ENCODE assay signal across 1 cellular context in genomic region chr1:151281969-151282882, GRCh38.
TF ChIP-seq lines count a peak whose summit lies in the region.

Gene ZNF687, plus strand, starts transcription at chr1:151282299. Its CDS starts 3,993 bp downstream, at chr1:151286292.

TF ChIP-seq in WTC11, 78 proteins besides CTCF, POLR2A, EP300 and RAD21 (continued from another document):
- no peak for TF ChIP-seq PRDM15 (CRISPR knock-in tag; IDR thresholded peaks at IDR 0.05)
- no peak for TF ChIP-seq IRF2 (CRISPR knock-in tag; IDR thresholded peaks at IDR 0.05; ENCODE audit: borderline replicate concordance, low read depth)
- no peak for TF ChIP-seq IRF1 (CRISPR knock-in tag; IDR thresholded peaks at IDR 0.05)
- no peak for TF ChIP-seq MXD4 (CRISPR knock-in tag; IDR thresholded peaks at IDR 0.05; ENCODE audit: borderline replicate concordance)
- peak; percentile 51; the same call in 1 of the 2 replicates for TF ChIP-seq FOXK1 (CRISPR knock-in tag; IDR thresholded peaks at IDR 0.05)
- TF ChIP-seq CDX4 (CRISPR knock-in tag; IDR thresholded peaks at IDR 0.05; ENCODE audit: borderline replicate concordance) = no peak
- 0 out of 2 replicates have a peak, but pooled peaks have one; percentile 18 for TF ChIP-seq JUN (CRISPR knock-in tag; IDR thresholded peaks at IDR 0.05)
- TF ChIP-seq ESRRA (CRISPR knock-in tag; IDR thresholded peaks at IDR 0.05; ENCODE audit: borderline replicate concordance) = peak; percentile 44; the same call in 1 of the 2 replicates
- no peak for TF ChIP-seq JAZF1 (CRISPR knock-in tag; IDR thresholded peaks at IDR 0.05)
- TF ChIP-seq E2F5 (CRISPR knock-in tag; IDR thresholded peaks at IDR 0.05) = no peak
- no peak for TF ChIP-seq ZNF138 (CRISPR knock-in tag; conservative IDR thresholded peaks at IDR 0.05)
- no peak for TF ChIP-seq TEAD1 (CRISPR knock-in tag; IDR thresholded peaks at IDR 0.05)
- no peak for TF ChIP-seq EMX1 (CRISPR knock-in tag; IDR thresholded peaks at IDR 0.05)
- no peak for TF ChIP-seq NFE2L1 (CRISPR knock-in tag; IDR thresholded peaks at IDR 0.05)
- TF ChIP-seq NR3C1 (CRISPR knock-in tag; conservative IDR thresholded peaks at IDR 0.05; ENCODE audit: low read depth) = no peak
- no peak for TF ChIP-seq ZNF232 (CRISPR knock-in tag; IDR thresholded peaks at IDR 0.05)
- no peak for TF ChIP-seq GTF2I (CRISPR knock-in tag; conservative IDR thresholded peaks at IDR 0.05)
